ENCODE assay signal across 1 cellular context in genomic region chr12:3684449-3685051, GRCh38.
A peak's percentile ranks its signal among the peaks of the same experiment; 100 is the strongest.
TF ChIP-seq lines count a peak whose summit lies in the region.

No MANE protein-coding gene starts in this region.

TF ChIP-seq in K562, 482 proteins besides CTCF, POLR2A, EP300 and RAD21 (continued from another document and continues in another):
- TF ChIP-seq PBX2 (CRISPR knock-in tag; IDR thresholded peaks at IDR 0.05; ENCODE audit: low read depth) (no peak), PBX2 (tag; conservative IDR thresholded peaks at IDR 0.05; ENCODE audit: low read depth) (peak; percentile 45), PURB (CRISPR knock-in tag; IDR thresholded peaks at IDR 0.05; ENCODE audit: low read depth) (no peak), THAP12 (CRISPR knock-in tag; IDR thresholded peaks at IDR 0.05) (no peak), GTF2B (IDR thresholded peaks at IDR 0.05; ENCODE audit: extremely low read depth, insufficient read length) (no peak), SMAD3 (CRISPR knock-in tag; conservative IDR thresholded peaks at IDR 0.05) (peak; percentile 90), ARID1B (IDR thresholded peaks at IDR 0.05) (peak; percentile 38; the same call in 1 of the 2 replicates), ZNF583 (CRISPR knock-in tag; IDR thresholded peaks at IDR 0.05) (peak; percentile 86), GABPA (tag; conservative IDR thresholded peaks at IDR 0.05; ENCODE audit: low read depth) (peak; percentile 50), KLF13 (tag; IDR thresholded peaks at IDR 0.05; ENCODE audit: borderline replicate concordance, low read depth) (peak; percentile 75), DDX20 (tag; IDR thresholded peaks at IDR 0.05; ENCODE audit: low read depth) (peak; percentile 73), TCF3 (CRISPR knock-in tag; IDR thresholded peaks at IDR 0.05) (peak; percentile 43; the same call in 1 of the 2 replicates), ZNF316 (IDR thresholded peaks at IDR 0.05) (peak; percentile 90), NFE2 (IDR thresholded peaks at IDR 0.05; ENCODE audit: low read depth) (peak; percentile 76), HINFP (tag; conservative IDR thresholded peaks at IDR 0.05; ENCODE audit: low read depth) (peak; percentile 81), NCOR1 (IDR thresholded peaks at IDR 0.05) (peak; percentile 84), DIDO1 (tag; IDR thresholded peaks at IDR 0.05; ENCODE audit: low read depth) (0 out of 2 replicates have a peak, but pooled peaks have one; percentile 28), PTRF (tag; IDR thresholded peaks at IDR 0.05) (peak; percentile 73), RNF219 (CRISPR knock-in tag; IDR thresholded peaks at IDR 0.05) (no peak), ZNF146 (CRISPR knock-in tag; IDR thresholded peaks at IDR 0.05; ENCODE audit: unreplicated experiment) (no peak), HSF4 (CRISPR knock-in tag; IDR thresholded peaks at IDR 0.05; ENCODE audit: borderline replicate concordance) (peak; percentile 77; the same call in 1 of the 2 replicates), SMARCA4 (IDR thresholded peaks at IDR 0.05) (0 out of 2 replicates have a peak, but pooled peaks have one; percentile 11), BCL6 (CRISPR knock-in tag; IDR thresholded peaks at IDR 0.05) (peak; percentile 82), ZNF644 (tag; IDR thresholded peaks at IDR 0.05; ENCODE audit: low read depth) (peak; percentile 83), ZNF592 (IDR thresholded peaks at IDR 0.05) (peak; percentile 99), PHF20 (IDR thresholded peaks at IDR 0.05; ENCODE audit: partially characterized antibody) (no peak), ID3 (CRISPR knock-in tag; IDR thresholded peaks at IDR 0.05) (0 out of 2 replicates have a peak, but pooled peaks have one; percentile 56), ID3 (tag; IDR thresholded peaks at IDR 0.05) (peak; percentile 91), ZBTB9 (CRISPR knock-in tag; IDR thresholded peaks at IDR 0.05) (peak; percentile 94), GATAD2A (IDR thresholded peaks at IDR 0.05) (no peak), CGGBP1 (CRISPR knock-in tag; IDR thresholded peaks at IDR 0.05) (no peak), C11orf30 (IDR thresholded peaks at IDR 0.05; ENCODE audit: low read depth) (peak; percentile 87), MEF2D (tag; conservative IDR thresholded peaks at IDR 0.05; ENCODE audit: low read depth) (peak; percentile 81), ZNF431 (CRISPR knock-in tag; IDR thresholded peaks at IDR 0.05) (no peak), BACH1 (tag; IDR thresholded peaks at IDR 0.05) (peak; percentile 71), PYGO2 (tag; IDR thresholded peaks at IDR 0.05) (0 out of 2 replicates have a peak, but pooled peaks have one; percentile 40), KDM4B (IDR thresholded peaks at IDR 0.05; ENCODE audit: borderline replicate concordance in 2 of 2, low read depth in 1 of 2) (no peak), NR4A1 (CRISPR knock-in tag; IDR thresholded peaks at IDR 0.05) (no peak), NR4A1 (tag; IDR thresholded peaks at IDR 0.05) (peak; percentile 97), NFE2L1 (tag; IDR thresholded peaks at IDR 0.05; ENCODE audit: borderline replicate concordance, low read depth) (peak; percentile 57), ARID3A (IDR thresholded peaks at IDR 0.05; ENCODE audit: borderline replicate concordance, low read depth, low read length) (0 out of 2 replicates have a peak, but pooled peaks have one; percentile 20), GTF2A2 (tag; IDR thresholded peaks at IDR 0.05) (peak; percentile 63; the same call in 1 of the 2 replicates), HDAC3 (IDR thresholded peaks at IDR 0.05; ENCODE audit: borderline replicate concordance, partially characterized antibody) (peak; percentile 69), TEAD1 (CRISPR knock-in tag; IDR thresholded peaks at IDR 0.05) (peak in 1 of 2 experiments; percentile 86; a peak in 1 of 4 replicates), POLR3A (IDR thresholded peaks at IDR 0.05; ENCODE audit: borderline replicate concordance, extremely low read depth, insufficient read depth, insufficient read length) (no peak)
- TF ChIP-seq, protein P1, sequence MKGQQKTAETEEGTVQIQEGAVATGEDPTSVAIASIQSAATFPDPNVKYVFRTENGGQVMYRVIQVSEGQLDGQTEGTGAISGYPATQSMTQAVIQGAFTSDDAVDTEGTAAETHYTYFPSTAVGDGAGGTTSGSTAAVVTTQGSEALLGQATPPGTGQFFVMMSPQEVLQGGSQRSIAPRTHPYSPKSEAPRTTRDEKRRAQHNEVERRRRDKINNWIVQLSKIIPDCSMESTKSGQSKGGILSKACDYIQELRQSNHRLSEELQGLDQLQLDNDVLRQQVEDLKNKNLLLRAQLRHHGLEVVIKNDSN (CRISPR knock-in tag; IDR thresholded peaks at IDR 0.05) = no peak
